8 cellular contexts compared by ENCODE assay signal in the genomic region with DNA sequence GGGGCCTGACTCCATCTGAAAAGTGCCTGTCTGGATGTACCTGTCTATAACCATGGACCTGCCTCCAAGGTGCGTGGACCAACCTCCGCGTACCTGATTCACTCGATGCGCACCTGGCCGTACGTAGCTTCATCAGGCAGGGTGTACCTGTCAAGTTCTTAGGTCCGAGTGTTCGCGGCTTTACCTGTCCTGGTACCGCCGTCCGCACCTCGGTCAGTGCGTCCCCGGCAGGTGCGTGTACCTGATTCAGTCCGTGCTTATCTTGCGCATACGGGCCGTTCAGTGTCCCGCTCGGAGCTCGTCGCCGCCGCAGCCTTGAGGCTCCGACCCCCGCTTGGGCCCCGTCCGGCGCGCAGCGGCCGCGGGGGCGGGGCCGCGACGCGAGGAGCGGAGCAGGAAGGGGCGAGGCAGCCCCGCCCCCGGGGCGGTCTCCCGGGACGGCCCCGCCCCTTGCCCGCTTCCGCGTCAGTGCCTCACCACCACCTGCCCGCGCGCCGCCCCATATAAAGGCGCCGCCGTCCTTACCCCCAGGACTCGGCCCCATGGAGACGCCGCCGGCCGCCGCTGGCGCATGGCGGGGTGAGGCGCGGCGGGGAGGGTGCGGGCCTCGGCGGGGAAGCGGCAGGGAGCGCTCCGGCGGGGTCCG. TPM values are rescaled to one million over a fixed set of nuclear protein-coding genes. Genes with fewer than 3 reads are reported as not detected.
DNase-seq lines count a peak whose midpoint lies in the region; ATAC-seq and TF ChIP-seq lines count a peak whose summit lies in the region.

A gene (plus strand): TSS at position 530 of the 646 bp plus-strand sequence. CDS start 917 bp downstream, outside the sequence.

- H3K4me3 Mint-ChIP-seq in nephron = peak within 1 kb of the TSS; percentile 78 to 86 (median 85)
- H3K4me3 Mint-ChIP-seq in stimulated activated naive CD8-positive, alpha-beta T cell treated with anti-CD3 and anti-CD28 coated beads, Interleukin-15, Interleukin-2, amounts not matched to agents 100 ng/mL and 50 ng/mL, for 24 hours = peak within 1 kb of the TSS; percentile 98

- ATAC-seq in GM21619 (IDR thresholded peaks at IDR 0.05; ENCODE audit: unreplicated experiment) (peak; percentile 43), RWPE2 (ENCODE audit: low read depth) (peak; percentile 18)

- H3K4me3 ChIP-seq in RWPE2 (ENCODE audit: severe bottlenecking) (peak within 1 kb of the TSS; percentile 79), fibroblast of the aortic adventitia (ENCODE audit: low read depth, low read length) (peak within 1 kb of the TSS; percentile 89)

- H3K27ac ChIP-seq in KOPT-K1 (ENCODE audit: low read depth, low read length, poor library complexity, severe bottlenecking) (peak within 1 kb of the TSS; percentile 72), RWPE2 (ENCODE audit: poor library complexity, severe bottlenecking) (peak within 1 kb of the TSS; percentile 98)

- DNase-seq in DMS 273 treated with DMSO at 0.1 percent for 48 hours (lab: John Stamatoyannopoulos, UW) (peak; percentile 38), RWPE2 (ENCODE audit: low spot score) (peak; percentile 88), fibroblast of the aortic adventitia (ENCODE audit: low read depth) (peak; percentile 82)
- DNase-seq in activated T-helper 9 cell treated with anti-CD3 and anti-CD28 coated beads, Interleukin-2, amount 50 U/mL, for 16 hours (ENCODE audit: low read depth) = peak; percentile 94

- H3K4me1 ChIP-seq in RWPE2 (ENCODE audit: insufficient read depth, poor library complexity, severe bottlenecking) = peaks cover 29% of the 10 kb centered on the region

- peaks cover 40% of the 10 kb centered on the region for H3K4me1 Mint-ChIP-seq in nephron
- H3K4me1 Mint-ChIP-seq in stimulated activated naive CD8-positive, alpha-beta T cell treated with anti-CD3 and anti-CD28 coated beads, Interleukin-15, Interleukin-2, amounts not matched to agents 100 ng/mL and 50 ng/mL, for 24 hours (ENCODE audit: low read depth) = peaks cover 46% of the 10 kb centered on the region

- no peaks in the 10 kb centered on the region for H3K36me3 Mint-ChIP-seq in nephron (ENCODE audit: low read depth)
- H3K36me3 Mint-ChIP-seq in stimulated activated naive CD8-positive, alpha-beta T cell treated with anti-CD3 and anti-CD28 coated beads, Interleukin-15, Interleukin-2, amounts not matched to agents 100 ng/mL and 50 ng/mL, for 24 hours (ENCODE audit: low read depth) = peaks cover 40% of the 10 kb centered on the region

- H3K9me3 ChIP-seq in KOPT-K1 (ENCODE audit: insufficient read depth, low read length, poor library complexity, severe bottlenecking) (no peaks in the 10 kb centered on the region), RWPE2 (ENCODE audit: severe bottlenecking) (no peaks in the 10 kb centered on the region)

- H3K27ac Mint-ChIP-seq in nephron = peak within 1 kb of the TSS; percentile 10 to 21 (median 18)
- H3K27ac Mint-ChIP-seq in stimulated activated naive CD8-positive, alpha-beta T cell treated with anti-CD3 and anti-CD28 coated beads, Interleukin-15, Interleukin-2, amounts not matched to agents 100 ng/mL and 50 ng/mL, for 24 hours = peak within 1 kb of the TSS; percentile 98

- H3K27me3 ChIP-seq in RWPE2 (ENCODE audit: insufficient read depth, poor library complexity, severe bottlenecking) = no peaks in the 10 kb centered on the region

- peaks cover 38% of the 10 kb centered on the region for H3K27me3 Mint-ChIP-seq in nephron (ENCODE audit: low read depth)
- no peaks in the 10 kb centered on the region for H3K27me3 Mint-ChIP-seq in stimulated activated naive CD8-positive, alpha-beta T cell treated with anti-CD3 and anti-CD28 coated beads, Interleukin-15, Interleukin-2, amounts not matched to agents 100 ng/mL and 50 ng/mL, for 24 hours

- TF ChIP-seq CTCF in RWPE2 (IDR thresholded peaks at IDR 0.05; ENCODE audit: poor library complexity, severe bottlenecking) = no peak
- no peak for TF ChIP-seq CTCF in fibroblast of the aortic adventitia (IDR thresholded peaks at IDR 0.05; ENCODE audit: insufficient read depth, low read length)
- no peak for TF ChIP-seq CTCF in nephron (IDR thresholded peaks at IDR 0.05; ENCODE audit: unreplicated experiment in 3 of 3)

- H3K36me3 ChIP-seq in KOPT-K1 (ENCODE audit: insufficient read depth, low read length) (peaks cover 23% of the 10 kb centered on the region), RWPE2 (ENCODE audit: low read depth) (peaks cover 44% of the 10 kb centered on the region)

- no peaks in the 10 kb centered on the region for H3K9me3 Mint-ChIP-seq in nephron
- no peaks in the 10 kb centered on the region for H3K9me3 Mint-ChIP-seq in stimulated activated naive CD8-positive, alpha-beta T cell treated with anti-CD3 and anti-CD28 coated beads, Interleukin-15, Interleukin-2, amounts not matched to agents 100 ng/mL and 50 ng/mL, for 24 hours

RNA-seq across cellular contexts. Expression of the gene that starts here (rescaled TPM):
- total RNA-seq in fibroblast of the aortic adventitia (ENCODE audit: low replicate concordance) = 5.3 and 8.2 TPM in 2 replicates

Comparison
In these comparisons a context has a peak if more than half of its experiments do, and no peak if none do; other contexts are left out.
1. Peak in every context shown above with its lines: DNase-seq, ATAC-seq, H3K4me3 ChIP-seq and H3K27ac ChIP-seq.
2. DNase-seq: peak in every context shown above with its lines; median percentile 94 in activated T-helper 9 cell treated with anti-CD3 and anti-CD28 coated beads, Interleukin-2, amount 50 U/mL, for 16 hours; 88 in RWPE2; 82 in fibroblast of the aortic adventitia; 38 in DMS 273 treated with DMSO at 0.1 percent for 48 hours.